ENCODE assay signal across 8 cellular contexts in the genomic region with DNA sequence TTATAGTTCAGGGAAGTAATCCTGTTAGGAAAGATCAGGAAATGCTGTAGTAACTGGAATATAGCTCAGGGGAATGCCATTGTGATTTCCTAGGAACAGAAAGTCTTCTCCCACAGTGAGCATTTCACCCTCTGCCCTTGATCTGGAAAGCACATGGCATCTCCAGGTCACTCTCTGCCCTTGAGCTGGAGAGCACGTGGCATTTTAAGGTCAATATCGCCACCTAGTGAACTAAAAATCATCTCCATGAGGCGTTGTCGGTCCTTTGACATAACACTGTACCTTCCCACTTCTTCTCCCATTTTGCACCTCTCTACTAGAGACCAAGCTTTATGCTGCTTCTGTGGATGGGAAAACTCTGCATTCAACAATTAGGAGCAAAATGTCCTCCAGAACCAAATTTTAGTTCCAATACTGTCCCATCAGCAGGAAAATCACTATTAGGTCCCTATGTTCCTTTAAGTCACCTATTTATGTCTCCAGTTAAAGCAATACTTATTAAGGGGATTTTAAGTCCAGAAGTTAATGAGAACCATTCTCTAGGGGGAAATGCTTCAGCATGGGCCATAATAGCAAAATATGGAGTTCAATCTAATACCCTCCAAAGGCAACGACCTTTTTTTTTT. TPM values are rescaled to one million over a fixed set of nuclear protein-coding genes. Genes with fewer than 3 reads are reported as not detected.
A peak's percentile ranks its signal among the peaks of the same experiment; 100 is the strongest.
DNase-seq lines count a peak whose midpoint lies in the region; ATAC-seq and TF ChIP-seq lines count a peak whose summit lies in the region.

No MANE protein-coding gene starts in this region.

- DNase-seq in A172 (ENCODE audit: low spot score) (peak; percentile 81), NCI-H146 (lab: John Stamatoyannopoulos, UW) (peak; percentile 78), SK-N-MC (ENCODE audit: low read depth, low spot score) (peak; percentile 44), brain microvascular endothelial cell (peak; percentile 69), inferior parietal cortex (ENCODE audit: extremely low spot score) (peak; percentile 80)
- peak; percentile 38 for DNase-seq in stimulated activated CD4-positive, alpha-beta T cell treated with anti-CD3 and anti-CD28 coated beads, Interleukin-1b, Interleukin-23, amount 100 ng/mL, for 48 hours

- H3K9ac ChIP-seq in SK-N-MC (ENCODE audit: insufficient read length) = no peak overlapping the region

- H3K4me3 ChIP-seq in SK-N-MC (no peak overlapping the region), brain microvascular endothelial cell (ENCODE audit: low read depth, low read length) (no peak overlapping the region)

- H3K27me3 ChIP-seq in brain microvascular endothelial cell (replicated peaks) = no peaks in the 10 kb centered on the region

- no peaks in the 10 kb centered on the region for H3K36me3 ChIP-seq in SK-N-MC (ENCODE audit: insufficient read depth, low read length)
- no peaks in the 10 kb centered on the region for H3K36me3 ChIP-seq in brain microvascular endothelial cell (replicated peaks)

- ATAC-seq in HG02870 (IDR thresholded peaks at IDR 0.05; ENCODE audit: unreplicated experiment) = peak; percentile 82

- H3K9me3 ChIP-seq in SK-N-MC (ENCODE audit: low read depth, low read length) = no peaks in the 10 kb centered on the region

- in situ Hi-C loops in brain microvascular endothelial cell (cut with HindIII; ENCODE audit: low pct_ligation_motif_present, low sequenced_read_pairs) = loop anchor here (25.0 kb wide), 1 partner anchor 143 kb away; a partner anchor contains a TSS

- H3K27ac ChIP-seq in SK-N-MC (no peak overlapping the region), brain microvascular endothelial cell (no peak overlapping the region)

- TF ChIP-seq CTCF in GM12873 (IDR thresholded peaks at IDR 0.05; ENCODE audit: insufficient read depth, low read depth, low read length, missing control alignments) (peak; percentile 75), brain microvascular endothelial cell (IDR thresholded peaks at IDR 0.05; ENCODE audit: low read depth, low read length, missing control alignments) (peak; percentile 65)

RNA-seq across cellular contexts. Expression of a gene that starts 54.7 kb away (rescaled TPM):
- total RNA-seq in A172 (2014; rRNA removed; shearing (Covaris generic)) = 16.1 and 23.2 TPM in 2 replicates
